Comparison of ENCODE assay signal across 13 cellular contexts in the genomic region with DNA sequence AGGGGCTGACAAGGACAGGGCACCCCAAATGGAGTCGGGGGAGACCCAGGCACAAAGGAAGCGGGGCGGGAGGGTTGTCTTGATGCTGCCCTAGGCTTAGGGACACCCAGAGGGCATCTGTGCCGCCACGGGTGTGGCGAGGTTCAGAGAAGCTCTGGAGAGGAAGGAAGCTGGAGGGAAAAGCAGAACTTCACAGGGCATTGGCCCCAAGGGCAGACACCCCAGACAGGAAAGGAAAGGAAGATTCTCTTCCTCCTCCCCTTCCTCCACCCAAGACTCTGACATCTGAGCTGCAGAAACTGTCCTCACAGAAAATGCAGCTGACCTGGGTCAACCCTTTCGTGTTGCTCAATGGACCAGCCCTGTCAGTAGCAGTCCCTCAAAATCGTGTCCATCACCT. TPM values are rescaled to one million over a fixed set of nuclear protein-coding genes. Genes with fewer than 3 reads are reported as not detected.
DNase-seq lines count a peak whose midpoint lies in the region; ATAC-seq and TF ChIP-seq lines count a peak whose summit lies in the region.
"Had no signal": no experiment of that assay in that cellular context is flagged by ENCODE, and none has a peak within 500 bp of the region (broad histone marks: within the 10 kb centered on the region; RNA-seq: fewer than 3 reads in every experiment).

No MANE protein-coding gene starts in this region.

- H3K4me1 ChIP-seq in lung (ENCODE audit: control insufficient read depth in 2 of 2, insufficient read depth in 2 of 2, low read length in 2 of 2) (peaks cover 18 to 27% of the 10 kb centered on the region in 2 donors), vagina (peaks cover 47% of the 10 kb centered on the region)

- no peaks in the 10 kb centered on the region for H3K27me3 ChIP-seq in lung (ENCODE audit: control insufficient read depth, insufficient read depth)
- no peaks in the 10 kb centered on the region for H3K27me3 ChIP-seq in vagina
- H3K27me3 ChIP-seq: Peyer's patch, tibial nerve had no signal

- peaks cover 20% of the 10 kb centered on the region; the same call in 1 of the 2 replicates for H3K36me3 ChIP-seq in KOPT-K1 (ENCODE audit: insufficient read depth, low read length)
- H3K36me3 ChIP-seq in lung (ENCODE audit: control insufficient read depth in 2 of 2, insufficient read depth in 2 of 2, low read length in 2 of 2) = peaks cover 2 to 17% of the 10 kb centered on the region in 2 donors
- H3K36me3 ChIP-seq in vagina = no peaks in the 10 kb centered on the region
- H3K36me3 ChIP-seq: Peyer's patch had no signal

- peaks cover 11 to 33% of the 10 kb centered on the region in 2 donors for H3K36me3 Mint-ChIP-seq in activated naive CD4-positive, alpha-beta T cell treated with anti-CD3 and anti-CD28 coated beads, Interleukin-2, amount 50 U/mL, for 72 hours

- TF ChIP-seq CTCF in lung (IDR thresholded peaks at IDR 0.05; ENCODE audit: control extremely low read depth, extremely low read depth) (no peak), vagina (IDR thresholded peaks at IDR 0.05) (no peak)

- peak overlapping the region; percentile 91 for H3K27ac ChIP-seq in KOPT-K1 (ENCODE audit: low read depth, low read length, poor library complexity, severe bottlenecking)
- peak overlapping the region in 1 of 2 donors; percentile 11 for H3K27ac ChIP-seq in lung (ENCODE audit: low read depth in 1 of 2, low read length in 1 of 2)
- no peak overlapping the region for H3K27ac ChIP-seq in vagina

- 17 to 44% methylated on average over 8 of the region's 8 CpGs for WGBS in lung, 2 donors

- H3K4me3 ChIP-seq in lung = no peak overlapping the region
- H3K4me3 ChIP-seq in vagina = no peak overlapping the region
- H3K4me3 ChIP-seq: Peyer's patch, tibial nerve had no signal

- peak overlapping the region; percentile 93 to 95 for H3K27ac Mint-ChIP-seq in activated naive CD4-positive, alpha-beta T cell treated with anti-CD3 and anti-CD28 coated beads, Interleukin-2, amount 50 U/mL, for 72 hours

- no peak for ATAC-seq in activated naive CD4-positive, alpha-beta T cell treated with anti-CD3 and anti-CD28 coated beads, Interleukin-2, amount 50 U/mL, for 72 hours
- ATAC-seq in lung (ENCODE audit: insufficient read depth, low FRiP score) (peak; percentile 5), HG02623 (IDR thresholded peaks at IDR 0.05; ENCODE audit: unreplicated experiment) (no peak), HG02763 (IDR thresholded peaks at IDR 0.05; ENCODE audit: unreplicated experiment) (no peak)

- intact Hi-C loops in vagina (cut with DNase I) = no loop called here

- peaks cover 1 to 4% of the 10 kb centered on the region in 2 donors for H3K9me3 Mint-ChIP-seq in activated naive CD4-positive, alpha-beta T cell treated with anti-CD3 and anti-CD28 coated beads, Interleukin-2, amount 50 U/mL, for 72 hours
- H3K9me3 Mint-ChIP-seq: neural crest cell had no signal

- DNase-seq in AML-193 (lab: John Stamatoyannopoulos, UW) (peak; percentile 93 to 95), lung (ENCODE audit: low spot score) (peak; percentile 46), NCI-H1417 (lab: John Stamatoyannopoulos, UW) (no peak), vagina (ENCODE audit: extremely low spot score in 2 of 2) (no peak)
- no peak for DNase-seq in activated naive CD4-positive, alpha-beta T cell treated with anti-CD3 and anti-CD28 coated beads, Interleukin-2, amount 50 U/mL, for 72 hours (ENCODE audit: low spot score in 2 of 2)
- DNase-seq: NCI-H1930; Peyer's patch; stimulated activated CD4-positive, alpha-beta T cell treated with anti-CD3 and anti-CD28 coated beads, Interleukin-4, amount 100 ng/mL, for 1 hour had no signal

- H3K9me3 ChIP-seq in KOPT-K1 (ENCODE audit: insufficient read depth, low read length, poor library complexity, severe bottlenecking) (no peaks in the 10 kb centered on the region), lung (ENCODE audit: control insufficient read depth in 2 of 2, insufficient read depth in 1 of 2, low read length in 1 of 2) (no peaks in the 10 kb centered on the region), vagina (no peaks in the 10 kb centered on the region)
- H3K9me3 ChIP-seq: Peyer's patch, tibial nerve had no signal

- TF ChIP-seq POLR2A in vagina (IDR thresholded peaks at IDR 0.05) = no peak

RNA-seq across cellular contexts. Expression of a gene that starts 25.6 kb away (rescaled TPM):
- total RNA-seq in activated naive CD4-positive, alpha-beta T cell treated with anti-CD3 and anti-CD28 coated beads, Interleukin-2, amount 50 U/mL, for 72 hours = 10 to 100 TPM; 83.1 to 89.6 TPM
- total RNA-seq in lung = 10 to 100 TPM; 41.2 to 61.0 TPM
- 10 to 100 TPM in 1 of 2 donors, 1 to 10 TPM in 1; 9.2 to 12.6 TPM for polyA plus RNA-seq in lung
- total RNA-seq in vagina = 28.0 TPM

Comparison
In these comparisons a context has a peak if more than half of its experiments do, and no peak if none do; other contexts are left out.
1. DNase-seq: peak in AML-193 (2 of 2) and lung (single experiment); none in activated naive CD4-positive, alpha-beta T cell treated with anti-CD3 and anti-CD28 coated beads, Interleukin-2, amount 50 U/mL, for 72 hours (0 of 2), NCI-H1417 (0 of 3) and vagina (0 of 2).